ENCODE assay signal across 15 cellular contexts in genomic region chr15:63640146-63640545, GRCh38. TPM values are rescaled to one million over a fixed set of nuclear protein-coding genes. Genes with fewer than 3 reads are reported as not detected.
DNase-seq lines count a peak whose midpoint lies in the region; ATAC-seq and TF ChIP-seq lines count a peak whose summit lies in the region.
"Had no signal": no experiment of that assay in that cellular context is flagged by ENCODE, and none has a peak within 500 bp of the region (broad histone marks: within the 10 kb centered on the region; RNA-seq: fewer than 3 reads in every experiment).

No MANE protein-coding gene starts in this region.

- H2BK120ac ChIP-seq in mesenchymal stem cell (ENCODE audit: low read depth, low read length) = no peak overlapping the region

- DNase-seq in activated CD8-positive, alpha-beta T cell treated with anti-CD3 and anti-CD28 coated beads for 36 hours = no peak
- no peak for DNase-seq in activated CD8-positive, alpha-beta T cell treated with anti-CD3 and anti-CD28 coated beads, Interleukin-2, amount 10 ng/mL, durations not matched to agents 7 days and 5 days
- DNase-seq in CD4-positive, alpha-beta T cell = no peak
- DNase-seq in iris pigment epithelial cell (ENCODE audit: low read depth) (peak; percentile 3), mesenchymal stem cell (no peak), right atrium auricular region (ENCODE audit: low spot score) (no peak)
- no peak for DNase-seq in stimulated activated effector memory CD8-positive, alpha-beta T cell treated with anti-CD3 and anti-CD28 coated beads, Interleukin-12 subunit alpha, Interleukin-12 subunit beta, amount 100 ng/mL, for 72 hours (ENCODE audit: low spot score in 2 of 2)
- DNase-seq: CD4-positive, CD25-positive, alpha-beta regulatory T cell; DMS79; GM23248 had no signal

- no peak overlapping the region for H4K8ac ChIP-seq in mesenchymal stem cell (ENCODE audit: low read length)

- no peak overlapping the region for H3K4me2 ChIP-seq in mesenchymal stem cell (ENCODE audit: low read length, poor library complexity, severe bottlenecking)
- H3K4me2 ChIP-seq: BLaER1 treated with 17β-estradiol and CSF1 and Interleukin-3, amounts not matched to agents 10 nM and 100 nM had no signal

- H3K23ac ChIP-seq in mesenchymal stem cell (ENCODE audit: low read length in 2 of 2) = no peak overlapping the region

- no peak overlapping the region for H3K27ac ChIP-seq in CD4-positive, alpha-beta T cell (ENCODE audit: low read depth, low read length)
- H3K27ac ChIP-seq in mesenchymal stem cell (ENCODE audit: low read length, poor library complexity, severe bottlenecking) (no peak overlapping the region), right atrium auricular region (no peak overlapping the region)
- H3K27ac ChIP-seq: 22Rv1; BLaER1 treated with 17β-estradiol and CSF1 and Interleukin-3, amounts not matched to agents 10 nM and 100 nM; GM23248 had no signal

- H3K4me3 Mint-ChIP-seq in activated CD8-positive, alpha-beta T cell treated with anti-CD3 and anti-CD28 coated beads for 36 hours = no peak overlapping the region
- no peak overlapping the region for H3K4me3 Mint-ChIP-seq in activated CD8-positive, alpha-beta T cell treated with anti-CD3 and anti-CD28 coated beads, Interleukin-2, amount 10 ng/mL, durations not matched to agents 7 days and 5 days
- no peak overlapping the region for H3K4me3 Mint-ChIP-seq in CD4-positive, alpha-beta T cell
- no peak overlapping the region for H3K4me3 Mint-ChIP-seq in stimulated activated effector memory CD8-positive, alpha-beta T cell treated with anti-CD3 and anti-CD28 coated beads, Interleukin-12 subunit alpha, Interleukin-12 subunit beta, amount 100 ng/mL, for 72 hours
- H3K4me3 Mint-ChIP-seq: CD4-positive, CD25-positive, alpha-beta regulatory T cell had no signal

- no peak for ATAC-seq in activated CD8-positive, alpha-beta T cell treated with anti-CD3 and anti-CD28 coated beads for 36 hours
- no peak for ATAC-seq in activated CD8-positive, alpha-beta T cell treated with anti-CD3 and anti-CD28 coated beads, Interleukin-2, amount 10 ng/mL, durations not matched to agents 7 days and 5 days
- ATAC-seq in CD4-positive, alpha-beta T cell (ENCODE audit: poor library complexity) = no peak
- ATAC-seq in stimulated activated effector memory CD8-positive, alpha-beta T cell treated with anti-CD3 and anti-CD28 coated beads, Interleukin-12 subunit alpha, Interleukin-12 subunit beta, amount 100 ng/mL, for 72 hours = no peak
- ATAC-seq in HG02588 (IDR thresholded peaks at IDR 0.05; ENCODE audit: unreplicated experiment) = no peak
- ATAC-seq: GM12878, HCT116 had no signal

- H3K79me1 ChIP-seq in mesenchymal stem cell (replicated peaks; ENCODE audit: low read length, poor library complexity, severe bottlenecking) = peaks cover 2% of the 10 kb centered on the region

- H3K14ac ChIP-seq in mesenchymal stem cell (ENCODE audit: low read length in 2 of 2) = no peak overlapping the region

- no peaks in the 10 kb centered on the region for H3K9me3 ChIP-seq in CD4-positive, alpha-beta T cell (ENCODE audit: control insufficient read depth, low read length)
- no peaks in the 10 kb centered on the region for H3K9me3 ChIP-seq in mesenchymal stem cell (ENCODE audit: control insufficient read depth, low read length)
- H3K9me3 ChIP-seq in right atrium auricular region = no peaks in the 10 kb centered on the region
- H3K9me3 ChIP-seq: BLaER1 treated with 17β-estradiol and CSF1 and Interleukin-3, amounts not matched to agents 10 nM and 100 nM had no signal

- no peak overlapping the region for H3K4ac ChIP-seq in mesenchymal stem cell (ENCODE audit: low read depth in 1 of 2, low read length in 2 of 2)

- H3K9ac ChIP-seq in mesenchymal stem cell (ENCODE audit: low read length) = no peak overlapping the region
- H3K9ac ChIP-seq: BLaER1 treated with 17β-estradiol and CSF1 and Interleukin-3, amounts not matched to agents 10 nM and 100 nM; GM23248 had no signal

- no peak overlapping the region for H2AK5ac ChIP-seq in mesenchymal stem cell (ENCODE audit: low read length, severe bottlenecking)

- H3K18ac ChIP-seq in mesenchymal stem cell (ENCODE audit: low read depth in 1 of 2, low read length in 2 of 2) = no peak overlapping the region

- no peaks in the 10 kb centered on the region for H3K27me3 ChIP-seq in CD4-positive, alpha-beta T cell (ENCODE audit: control insufficient read depth, insufficient read depth, low read length)
- no peaks in the 10 kb centered on the region for H3K27me3 ChIP-seq in mesenchymal stem cell (ENCODE audit: control insufficient read depth in 1 of 2, insufficient read depth in 1 of 2, low read length in 2 of 2)
- H3K27me3 ChIP-seq in right atrium auricular region = no peaks in the 10 kb centered on the region
- H3K27me3 ChIP-seq: BLaER1 treated with 17β-estradiol and CSF1 and Interleukin-3, amounts not matched to agents 10 nM and 100 nM had no signal

- H3K4me1 ChIP-seq in mesenchymal stem cell (ENCODE audit: control insufficient read depth, insufficient read depth, low read depth, low read length) = no peaks in the 10 kb centered on the region
- H3K4me1 ChIP-seq in right atrium auricular region = no peaks in the 10 kb centered on the region
- H3K4me1 ChIP-seq: BLaER1 treated with 17β-estradiol and CSF1 and Interleukin-3, amounts not matched to agents 10 nM and 100 nM had no signal

- no peak overlapping the region for H2AFZ ChIP-seq in mesenchymal stem cell (ENCODE audit: low read depth, low read length)
- H2AFZ ChIP-seq: GM23248 had no signal

- no peak overlapping the region for H2BK15ac ChIP-seq in mesenchymal stem cell (ENCODE audit: low read depth, poor library complexity, severe bottlenecking)

- 98% methylated on average over 3 of the region's 3 CpGs for WGBS in mesenchymal stem cell

- no peaks in the 10 kb centered on the region for H3K9me3 Mint-ChIP-seq in activated CD8-positive, alpha-beta T cell treated with anti-CD3 and anti-CD28 coated beads for 36 hours
- H3K9me3 Mint-ChIP-seq in activated CD8-positive, alpha-beta T cell treated with anti-CD3 and anti-CD28 coated beads, Interleukin-2, amount 10 ng/mL, durations not matched to agents 7 days and 5 days (ENCODE audit: insufficient read depth) = no peaks in the 10 kb centered on the region
- no peaks in the 10 kb centered on the region for H3K9me3 Mint-ChIP-seq in CD4-positive, alpha-beta T cell
- no peaks in the 10 kb centered on the region for H3K9me3 Mint-ChIP-seq in stimulated activated effector memory CD8-positive, alpha-beta T cell treated with anti-CD3 and anti-CD28 coated beads, Interleukin-12 subunit alpha, Interleukin-12 subunit beta, amount 100 ng/mL, for 72 hours
- H3K9me3 Mint-ChIP-seq: CD4-positive, CD25-positive, alpha-beta regulatory T cell had no signal

- CTCF ChIA-PET in activated CD8-positive, alpha-beta T cell treated with anti-CD3 and anti-CD28 coated beads for 36 hours (lab: Charles Lee) = interaction anchor here (1.0 to 1.3 kb wide), 2 partner anchors 16 to 38 kb away, joined by 3 to 5 read pairs; no protein-coding TSS in a partner anchor
- CTCF ChIA-PET in activated CD8-positive, alpha-beta T cell treated with anti-CD3 and anti-CD28 coated beads, Interleukin-2, amount 10 ng/mL, durations not matched to agents 7 days and 5 days (lab: Charles Lee) = interaction anchor here (0.7 to 2.2 kb wide), 2 partner anchors 30 to 169 kb away, joined by 3 to 8 read pairs; no protein-coding TSS in a partner anchor
- CTCF ChIA-PET in CD4-positive, alpha-beta T cell (lab: Charles Lee) = interaction anchor here (1.0 to 1.6 kb wide), 2 partner anchors 10 to 30 kb away, joined by 3 to 5 read pairs; no protein-coding TSS in a partner anchor

- intact Hi-C loops in activated CD8-positive, alpha-beta T cell treated with anti-CD3 and anti-CD28 coated beads for 36 hours (cut with micrococcal nuclease) = no loop called here
- intact Hi-C loops in CD4-positive, alpha-beta T cell (cut with DNase I, micrococcal nuclease) = no loop called here

- H3K4me1 Mint-ChIP-seq in activated CD8-positive, alpha-beta T cell treated with anti-CD3 and anti-CD28 coated beads for 36 hours (ENCODE audit: low read depth) = peaks cover 11% of the 10 kb centered on the region
- H3K4me1 Mint-ChIP-seq in activated CD8-positive, alpha-beta T cell treated with anti-CD3 and anti-CD28 coated beads, Interleukin-2, amount 10 ng/mL, durations not matched to agents 7 days and 5 days (ENCODE audit: low read depth) = peaks cover 15% of the 10 kb centered on the region
- no peaks in the 10 kb centered on the region for H3K4me1 Mint-ChIP-seq in CD4-positive, alpha-beta T cell (ENCODE audit: low read depth)
- peaks cover 6% of the 10 kb centered on the region for H3K4me1 Mint-ChIP-seq in stimulated activated effector memory CD8-positive, alpha-beta T cell treated with anti-CD3 and anti-CD28 coated beads, Interleukin-12 subunit alpha, Interleukin-12 subunit beta, amount 100 ng/mL, for 72 hours

- H3K36me3 ChIP-seq in mesenchymal stem cell (ENCODE audit: control insufficient read depth in 1 of 2, insufficient read depth in 2 of 2, low read depth in 1 of 2, low read length in 2 of 2) = peaks cover 6 to 94% of the 10 kb centered on the region in 2 experiments
- H3K36me3 ChIP-seq in right atrium auricular region = peaks cover 94% of the 10 kb centered on the region

- no peaks in the 10 kb centered on the region for H3K27me3 Mint-ChIP-seq in activated CD8-positive, alpha-beta T cell treated with anti-CD3 and anti-CD28 coated beads for 36 hours
- H3K27me3 Mint-ChIP-seq in activated CD8-positive, alpha-beta T cell treated with anti-CD3 and anti-CD28 coated beads, Interleukin-2, amount 10 ng/mL, durations not matched to agents 7 days and 5 days (ENCODE audit: low read depth) = no peaks in the 10 kb centered on the region
- H3K27me3 Mint-ChIP-seq in CD4-positive, alpha-beta T cell = no peaks in the 10 kb centered on the region
- H3K27me3 Mint-ChIP-seq: CD4-positive, CD25-positive, alpha-beta regulatory T cell had no signal

- H2BK12ac ChIP-seq in mesenchymal stem cell (ENCODE audit: low read length in 2 of 2) = no peak overlapping the region

- POLR2A ChIA-PET in activated CD8-positive, alpha-beta T cell treated with anti-CD3 and anti-CD28 coated beads for 36 hours (lab: Charles Lee) = interaction anchor here (0.8 kb wide), 1 partner anchor 68 kb away, joined by 3 read pairs; no protein-coding TSS in a partner anchor
- POLR2A ChIA-PET in activated CD8-positive, alpha-beta T cell treated with anti-CD3 and anti-CD28 coated beads, Interleukin-2, amount 10 ng/mL, durations not matched to agents 7 days and 5 days (lab: Charles Lee) = no interaction called here
- POLR2A ChIA-PET in CD4-positive, alpha-beta T cell (lab: Charles Lee) = no interaction called here

- no peak overlapping the region for H3K4me3 ChIP-seq in mesenchymal stem cell (ENCODE audit: insufficient read depth in 1 of 2, low read depth in 1 of 2, low read length in 2 of 2)
- no peak overlapping the region for H3K4me3 ChIP-seq in right atrium auricular region
- H3K4me3 ChIP-seq: BLaER1 treated with 17β-estradiol and CSF1 and Interleukin-3, amounts not matched to agents 10 nM and 100 nM; GM12878; GM23248 had no signal

- no peak overlapping the region for H4K91ac ChIP-seq in mesenchymal stem cell (ENCODE audit: low read length)

- peaks cover 31% of the 10 kb centered on the region for H3K36me3 Mint-ChIP-seq in activated CD8-positive, alpha-beta T cell treated with anti-CD3 and anti-CD28 coated beads for 36 hours (ENCODE audit: low read depth)
- H3K36me3 Mint-ChIP-seq in activated CD8-positive, alpha-beta T cell treated with anti-CD3 and anti-CD28 coated beads, Interleukin-2, amount 10 ng/mL, durations not matched to agents 7 days and 5 days (ENCODE audit: low read depth) = peaks cover 47% of the 10 kb centered on the region
- H3K36me3 Mint-ChIP-seq in CD4-positive, alpha-beta T cell (ENCODE audit: low read depth) = peaks cover 97% of the 10 kb centered on the region
- H3K36me3 Mint-ChIP-seq in stimulated activated effector memory CD8-positive, alpha-beta T cell treated with anti-CD3 and anti-CD28 coated beads, Interleukin-12 subunit alpha, Interleukin-12 subunit beta, amount 100 ng/mL, for 72 hours = peaks cover 96% of the 10 kb centered on the region

- TF ChIP-seq CTCF in activated CD8-positive, alpha-beta T cell treated with anti-CD3 and anti-CD28 coated beads for 36 hours (IDR thresholded peaks at IDR 0.05) = no peak
- TF ChIP-seq CTCF in CD4-positive, alpha-beta T cell (IDR thresholded peaks at IDR 0.05) = no peak
- no peak for TF ChIP-seq CTCF in right atrium auricular region (IDR thresholded peaks at IDR 0.05)

- H2BK5ac ChIP-seq in mesenchymal stem cell (ENCODE audit: low read depth, low read length, poor library complexity, severe bottlenecking) = no peak overlapping the region

- H3K27ac Mint-ChIP-seq in activated CD8-positive, alpha-beta T cell treated with anti-CD3 and anti-CD28 coated beads for 36 hours = peak overlapping the region; percentile 25
- H3K27ac Mint-ChIP-seq in activated CD8-positive, alpha-beta T cell treated with anti-CD3 and anti-CD28 coated beads, Interleukin-2, amount 10 ng/mL, durations not matched to agents 7 days and 5 days = no peak overlapping the region
- H3K27ac Mint-ChIP-seq in CD4-positive, alpha-beta T cell = peak overlapping the region; percentile 28
- H3K27ac Mint-ChIP-seq in stimulated activated effector memory CD8-positive, alpha-beta T cell treated with anti-CD3 and anti-CD28 coated beads, Interleukin-12 subunit alpha, Interleukin-12 subunit beta, amount 100 ng/mL, for 72 hours = peak overlapping the region; percentile 63

RNA-seq across cellular contexts. Expression of gene FBXL22, which starts 43.0 kb away (rescaled TPM):
- total RNA-seq in activated CD8-positive, alpha-beta T cell treated with anti-CD3 and anti-CD28 coated beads for 36 hours = under 1 TPM; 0.34 to 0.63 TPM
- total RNA-seq in activated CD8-positive, alpha-beta T cell treated with anti-CD3 and anti-CD28 coated beads, Interleukin-2, amount 10 ng/mL, durations not matched to agents 7 days and 5 days = 1 to 10 TPM in 1 of 2 experiments, under 1 TPM in 1; 0.66 to 1.4 TPM
- total RNA-seq in CD4-positive, alpha-beta T cell = 1 to 10 TPM in 1 of 2 experiments, under 1 TPM in 1; 0.66 to 1.6 TPM
- 0.11 TPM for polyA plus RNA-seq in mesenchymal stem cell (2013, experiment 1 of 2)
- 0.10 TPM for polyA plus RNA-seq in mesenchymal stem cell (2013, experiment 2 of 2)
- 10 to 100 TPM; 13.8 to 20.1 TPM for total RNA-seq in right atrium auricular region

Comparison
In these comparisons a context has a peak if more than half of its experiments do, and no peak if none do; other contexts are left out.
1. RNA of gene FBXL22, which starts 43.0 kb away (total RNA-seq): 13.8 to 20.1 TPM in right atrium auricular region; 0.66 to 1.6 TPM in CD4-positive, alpha-beta T cell, 0.66 to 1.4 TPM in activated CD8-positive, alpha-beta T cell treated with anti-CD3 and anti-CD28 coated beads, Interleukin-2, amount 10 ng/mL, durations not matched to agents 7 days and 5 days and 0.34 to 0.63 TPM in activated CD8-positive, alpha-beta T cell treated with anti-CD3 and anti-CD28 coated beads for 36 hours; every median in the first group is over 4 times any median in the second.